Comparison of ENCODE assay signal across 23 cellular contexts in genomic region chr19:58035863-58036262, GRCh38. TPM values are rescaled to one million over a fixed set of nuclear protein-coding genes. Genes with fewer than 3 reads are reported as not detected.
DNase-seq lines count a peak whose midpoint lies in the region; ATAC-seq, FAIRE-seq and TF ChIP-seq lines count a peak whose summit lies in the region.
"Had no signal": no experiment of that assay in that cellular context is flagged by ENCODE, and none has a peak within 500 bp of the region (broad histone marks: within the 10 kb centered on the region; RNA-seq: fewer than 3 reads in every experiment).

No MANE protein-coding gene starts in this region.

- H3K27me3 ChIP-seq in GM23338 (ENCODE audit: insufficient read depth) (no peaks in the 10 kb centered on the region), bronchial epithelial cell (ENCODE audit: control insufficient read depth, insufficient read depth, low read length) (no peaks in the 10 kb centered on the region), osteoblast (ENCODE audit: insufficient read depth, low read length) (no peaks in the 10 kb centered on the region), prostate gland (replicated peaks; ENCODE audit: insufficient read depth) (no peaks in the 10 kb centered on the region), lower lobe of right lung (ENCODE audit: low read depth) (peaks cover 4% of the 10 kb centered on the region)
- H3K27me3 ChIP-seq: MG63 had no signal

- FAIRE-seq in bronchial epithelial cell (lab: Jason Lieb, UNC) = peak; percentile 47
- FAIRE-seq: G401.6, GM12878, H54 had no signal

- H3K9me3 ChIP-seq in osteoblast (ENCODE audit: low read depth, low read length) = no peaks in the 10 kb centered on the region
- H3K9me3 ChIP-seq in prostate gland = no peaks in the 10 kb centered on the region
- H3K9me3 ChIP-seq in lower lobe of right lung = peaks cover 36% of the 10 kb centered on the region
- H3K9me3 ChIP-seq: SK-N-SH had no signal

- no peak for TF ChIP-seq CTCF in GM23338 (conservative IDR thresholded peaks at IDR 0.05; ENCODE audit: low read depth in 2 of 2)
- no peak for TF ChIP-seq CTCF in bronchial epithelial cell (IDR thresholded peaks at IDR 0.05; ENCODE audit: insufficient read depth, low read length, severe bottlenecking)
- TF ChIP-seq CTCF in osteoblast (IDR thresholded peaks at IDR 0.05; ENCODE audit: extremely low read depth, low read depth, low read length) = no peak
- TF ChIP-seq CTCF in prostate gland (IDR thresholded peaks at IDR 0.05) = no peak
- no peak for TF ChIP-seq CTCF in lower lobe of right lung (IDR thresholded peaks at IDR 0.05)

- H3K27ac ChIP-seq in GM23338 (ENCODE audit: low read depth) = no peak overlapping the region
- no peak overlapping the region for H3K27ac ChIP-seq in osteoblast (ENCODE audit: low read depth, low read length)
- no peak overlapping the region for H3K27ac ChIP-seq in prostate gland
- H3K27ac ChIP-seq in lower lobe of right lung = no peak overlapping the region

- H3K4me2 ChIP-seq in GM23338 (peak overlapping the region; percentile 57; the same call in 1 of the 2 replicates), osteoblast (ENCODE audit: insufficient read depth, low read length) (no peak overlapping the region)
- H3K4me2 ChIP-seq: SK-N-SH had no signal

- H4K20me1 ChIP-seq in GM23338 (replicated peaks; ENCODE audit: insufficient read depth) = no peaks in the 10 kb centered on the region
- no peaks in the 10 kb centered on the region for H4K20me1 ChIP-seq in osteoblast (ENCODE audit: insufficient read depth, low read length)

- H3F3A ChIP-seq in GM23338 (replicated peaks; ENCODE audit: low read depth) = peaks cover 17% of the 10 kb centered on the region

- H3K4me3 ChIP-seq in GM23338 (no peak overlapping the region), bronchial epithelial cell (ENCODE audit: low read depth, low read length) (no peak overlapping the region), osteoblast (ENCODE audit: insufficient read depth, low read length) (no peak overlapping the region), prostate gland (no peak overlapping the region), lower lobe of right lung (no peak overlapping the region)
- H3K4me3 ChIP-seq: GM12878, MG63 had no signal

- no peaks in the 10 kb centered on the region for H3K36me3 ChIP-seq in GM23338 (ENCODE audit: insufficient read depth)
- no peaks in the 10 kb centered on the region for H3K36me3 ChIP-seq in bronchial epithelial cell (ENCODE audit: control insufficient read depth, insufficient read depth, low read length)
- H3K36me3 ChIP-seq in osteoblast (ENCODE audit: insufficient read depth, low read length) = no peaks in the 10 kb centered on the region
- no peaks in the 10 kb centered on the region for H3K36me3 ChIP-seq in prostate gland
- no peaks in the 10 kb centered on the region for H3K36me3 ChIP-seq in lower lobe of right lung
- H3K36me3 ChIP-seq: MG63 had no signal

- H3K9me2 ChIP-seq in GM23338 (ENCODE audit: insufficient read depth) = no peaks in the 10 kb centered on the region
- H3K9me2 ChIP-seq: SK-N-SH had no signal

- H3K4me1 Mint-ChIP-seq in GM23338 (peaks cover 3% of the 10 kb centered on the region; the same call in 2 of the 3 replicates), immature natural killer cell (peaks cover 0 to 8% of the 10 kb centered on the region in 2 donors)

- DNase-seq in GM23338 (ENCODE audit: low spot score) (no peak), bronchial epithelial cell (ENCODE audit: low read depth) (no peak), immature natural killer cell (no peak), osteoblast (ENCODE audit: insufficient read length, low spot score, missing footprints) (peak; percentile 69), prostate gland (ENCODE audit: low spot score) (no peak), HuH-7 (ENCODE audit: low spot score) (no peak), lower lobe of right lung (no peak), COLO668 (lab: John Stamatoyannopoulos, UW; ENCODE audit: unreplicated experiment) (no peak)
- DNase-seq: COR-L47, KG1, MG63, NCI-H1105 treated with DMSO at 0.1 percent for 48 hours, NCI-H146, NCI-H2029, NCI-H446, NCI-H524 treated with DMSO at 0.1 percent for 48 hours, NCI-H774, SK-N-SH had no signal

- WGBS in prostate gland = 71% methylated on average over 8 of the region's 8 CpGs

- no peak for TF ChIP-seq POLR2A in prostate gland (IDR thresholded peaks at IDR 0.05)

- peaks cover 28% of the 10 kb centered on the region for H3K36me3 Mint-ChIP-seq in GM23338 (ENCODE audit: low read depth)
- H3K36me3 Mint-ChIP-seq in immature natural killer cell = peaks cover 0 to 7% (median 5%) of the 10 kb centered on the region in 3 donors

- H3K4me3 Mint-ChIP-seq in GM23338 (no peak overlapping the region), immature natural killer cell (peak overlapping the region in 4 of 5 donors; percentile 7 to 64 (median 14))

- H3K4me1 ChIP-seq in GM23338 (ENCODE audit: insufficient read depth) (peaks cover 30% of the 10 kb centered on the region), osteoblast (ENCODE audit: insufficient read depth, low read length) (no peaks in the 10 kb centered on the region), prostate gland (replicated peaks) (no peaks in the 10 kb centered on the region), lower lobe of right lung (no peaks in the 10 kb centered on the region)

- H3K9me3 Mint-ChIP-seq in GM23338 = peaks cover 80% of the 10 kb centered on the region
- peaks cover 15 to 32% (median 19%) of the 10 kb centered on the region in 6 donors for H3K9me3 Mint-ChIP-seq in immature natural killer cell

- H3K27ac Mint-ChIP-seq in GM23338 (no peak overlapping the region), immature natural killer cell (peak overlapping the region in 1 of 6 donors; percentile 61)

- H3K27me3 Mint-ChIP-seq in GM23338 (ENCODE audit: insufficient read depth, low read depth, poor library complexity) (peaks cover 12% of the 10 kb centered on the region), immature natural killer cell (ENCODE audit: low read depth in 3 of 3) (peaks cover 9 to 19% (median 12%) of the 10 kb centered on the region in 3 donors)

- no peaks in the 10 kb centered on the region for H3K79me2 ChIP-seq in GM23338 (replicated peaks; ENCODE audit: insufficient read depth)
- H3K79me2 ChIP-seq in osteoblast (ENCODE audit: insufficient read depth, low read length) = no peaks in the 10 kb centered on the region

- H2AFZ ChIP-seq in GM23338 (no peak overlapping the region), osteoblast (ENCODE audit: low read length) (no peak overlapping the region)

- ATAC-seq in GM23338 = no peak
- no peak for ATAC-seq in lower lobe of right lung
- ATAC-seq: GM12878 had no signal

- intact Hi-C loops in prostate gland (cut with DNase I) (no loop called here), lower lobe of right lung (cut with DNase I) (no loop called here)

TF ChIP-seq in GM23338, 12 proteins besides CTCF, POLR2A, EP300 and RAD21 (continues in another document):
- TF ChIP-seq EZH2phosphoT487 (IDR thresholded peaks at IDR 0.05; ENCODE audit: unreplicated experiment) (no peak), ZNF114 (CRISPR knock-in tag; IDR thresholded peaks at IDR 0.05) (no peak), ZNF331 (CRISPR knock-in tag; IDR thresholded peaks at IDR 0.05; ENCODE audit: low read depth) (no peak), JUNB (IDR thresholded peaks at IDR 0.05; ENCODE audit: unreplicated experiment) (no peak), ETS1 (IDR thresholded peaks at IDR 0.05) (no peak)

RNA-seq across cellular contexts. Expression of gene ZSCAN1, which starts 2.0 kb away (rescaled TPM):
- total RNA-seq in GM23338 (2014; rRNA removed; shearing (Covaris generic)) = 0.93 and 1.5 TPM in 2 replicates
- polyA plus RNA-seq in GM23338 (2016; fragmentation: Nextera tagmentation; extraction: Ambion mirVana) = 3.9 and 4.9 TPM in 2 replicates
- under 0.01 TPM in 1 of 2 replicates, not detected in the other for total RNA-seq in bronchial epithelial cell
- polyA plus RNA-seq in immature natural killer cell = under 1 TPM in 1 of 3 donors, not detected in 2; 0.46 TPM
- 0.36 TPM in 1 of 2 replicates, not detected in the other for total RNA-seq in osteoblast
- total RNA-seq in prostate gland = 1 to 10 TPM; 2.2 to 5.2 TPM
- not detected for total RNA-seq in lower lobe of right lung
- total RNA-seq: A172, GM12878, HT1080 had no signal
- polyA plus RNA-seq: GM12878, SK-N-SH had no signal

RNA-seq across cellular contexts. Expression of gene ZNF135, which starts 23.2 kb away (rescaled TPM):
- 9.8 and 10.3 TPM in 2 replicates for total RNA-seq in GM23338 (2014; rRNA removed; shearing (Covaris generic))
- polyA plus RNA-seq in GM23338 (2016; fragmentation: Nextera tagmentation; extraction: Ambion mirVana) = 2.8 and 4.8 TPM in 2 replicates
- 1.6 and 3.7 TPM in 2 replicates for total RNA-seq in bronchial epithelial cell
- polyA plus RNA-seq in immature natural killer cell = 1 to 10 TPM in 1 of 3 donors, under 1 TPM in 1, not detected in 1; 0.64 to 4.1 TPM
- 6.5 and 8.3 TPM in 2 replicates for total RNA-seq in osteoblast
- 10 to 100 TPM; 13.4 to 19.3 TPM for total RNA-seq in prostate gland
- total RNA-seq in lower lobe of right lung = 3.6 TPM
- total RNA-seq: A172, GM12878, HT1080 had no signal

RNA-seq across cellular contexts. Expression of gene ZNF606, which starts 33.2 kb away (rescaled TPM):
- total RNA-seq in GM23338 (2014; rRNA removed; shearing (Covaris generic)) = 54.4 and 55.6 TPM in 2 replicates
- polyA plus RNA-seq in GM23338 (2016; fragmentation: Nextera tagmentation; extraction: Ambion mirVana) (11.4 and 13.6 TPM in 2 replicates), immature natural killer cell (1 to 10 TPM; 4.4 to 9.4 (median 5.1) TPM)
- total RNA-seq in bronchial epithelial cell (9.2 and 12.8 TPM in 2 replicates), osteoblast (16.3 and 17.4 TPM in 2 replicates), prostate gland (10 to 100 TPM; 44.7 to 51.3 TPM), lower lobe of right lung (16.1 TPM)
- total RNA-seq: A172 had no signal
